Comparison of ENCODE assay signal across 9 cellular contexts in the genomic region with DNA sequence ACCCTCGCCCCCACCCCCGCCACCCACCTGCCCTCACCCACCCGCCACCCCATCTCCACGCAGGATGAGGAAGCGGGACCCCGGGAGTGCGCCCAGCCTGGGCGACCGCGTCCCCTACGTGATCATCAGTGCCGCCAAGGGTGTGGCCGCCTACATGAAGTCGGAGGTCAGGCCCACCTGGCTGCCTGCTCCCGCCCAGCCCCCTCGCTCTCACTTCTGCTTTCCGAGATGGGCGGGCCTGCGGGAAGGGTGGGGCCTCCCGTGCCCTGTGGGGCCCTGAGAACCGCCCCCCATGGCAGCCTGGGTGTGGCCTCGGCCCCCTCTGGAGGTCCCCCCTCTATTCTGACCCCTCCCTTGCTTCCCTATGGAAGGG. TPM values are rescaled to one million over a fixed set of nuclear protein-coding genes. Genes with fewer than 3 reads are reported as not detected.
DNase-seq lines count a peak whose midpoint lies in the region; ATAC-seq and TF ChIP-seq lines count a peak whose summit lies in the region.
"Had no signal": no experiment of that assay in that cellular context is flagged by ENCODE, and none has a peak within 500 bp of the region (broad histone marks: within the 10 kb centered on the region; RNA-seq: fewer than 3 reads in every experiment).

No MANE protein-coding gene starts in this region.

- H3K27ac ChIP-seq in effector memory CD4-positive, alpha-beta T cell (ENCODE audit: insufficient read depth, low read length, poor library complexity, severe bottlenecking) = no peak overlapping the region

- CTCF ChIA-PET in activated CD8-positive, alpha-beta T cell treated with anti-CD3 and anti-CD28 coated beads for 36 hours (lab: Charles Lee) = interaction anchor here (0.7 to 2.2 kb wide), 4 partner anchors 28 to 58 kb away, joined by 4 to 13 read pairs (median 5); partner anchors contain the start of gene POLD1

- peak overlapping the region; percentile 86 for H3K27ac Mint-ChIP-seq in dendritic cell treated with granulocyte-macrophage colony-stimulating factor and Interleukin-4, amounts not matched to agents 40 ng/mL and 50 ng/mL, for 4 days
- no peak overlapping the region for H3K27ac Mint-ChIP-seq in activated CD8-positive, alpha-beta T cell treated with anti-CD3 and anti-CD28 coated beads for 36 hours
- H3K27ac Mint-ChIP-seq: brain had no signal

- peaks cover 52% of the 10 kb centered on the region for H3K4me1 Mint-ChIP-seq in dendritic cell treated with granulocyte-macrophage colony-stimulating factor and Interleukin-4, amounts not matched to agents 40 ng/mL and 50 ng/mL, for 4 days (ENCODE audit: low read depth)
- peaks cover 17% of the 10 kb centered on the region for H3K4me1 Mint-ChIP-seq in activated CD8-positive, alpha-beta T cell treated with anti-CD3 and anti-CD28 coated beads for 36 hours (ENCODE audit: low read depth)

- H3K9me3 ChIP-seq in effector memory CD4-positive, alpha-beta T cell (ENCODE audit: control insufficient read depth, low read length) = no peaks in the 10 kb centered on the region

- DNase-seq in GM06990 (ENCODE audit: extremely low read depth, insufficient read length) (peak; percentile 92), NCI-H69 (lab: John Stamatoyannopoulos, UW) (no peak)
- DNase-seq in activated CD4-positive, alpha-beta T cell treated with anti-CD3 and anti-CD28 coated beads, Interleukin-2, amount 50 U/mL, for 1 hour = no peak
- no peak for DNase-seq in activated CD8-positive, alpha-beta T cell treated with anti-CD3 and anti-CD28 coated beads for 36 hours
- DNase-seq in effector memory CD4-positive, alpha-beta T cell = no peak

- peak; percentile 49 for ATAC-seq in GM21390 (IDR thresholded peaks at IDR 0.05; ENCODE audit: unreplicated experiment)
- peak; percentile 51 for ATAC-seq in HG03460 (IDR thresholded peaks at IDR 0.05; ENCODE audit: unreplicated experiment)
- ATAC-seq in activated CD8-positive, alpha-beta T cell treated with anti-CD3 and anti-CD28 coated beads for 36 hours = no peak

- peaks cover 1% of the 10 kb centered on the region; the same call in 1 of the 2 replicates for H3K36me3 ChIP-seq in GM06990 (ENCODE audit: control insufficient read depth, insufficient read depth, low read length)
- no peaks in the 10 kb centered on the region for H3K36me3 ChIP-seq in effector memory CD4-positive, alpha-beta T cell (ENCODE audit: control insufficient read depth, insufficient read depth, low read length)

- H3K4me1 ChIP-seq in effector memory CD4-positive, alpha-beta T cell (ENCODE audit: control insufficient read depth, insufficient read depth, low read length, poor library complexity, severe bottlenecking) = no peaks in the 10 kb centered on the region

- POLR2A ChIA-PET in activated CD8-positive, alpha-beta T cell treated with anti-CD3 and anti-CD28 coated beads for 36 hours (lab: Charles Lee) = interaction anchor here (0.9 to 1.5 kb wide), 3 partner anchors 10 to 45 kb away, joined by 3 to 5 read pairs (median 3); no protein-coding TSS in a partner anchor

- peak overlapping the region; percentile 45 for H3K4me3 ChIP-seq in GM06990 (replicated peaks; ENCODE audit: low read depth, low read length)
- H3K4me3 ChIP-seq in effector memory CD4-positive, alpha-beta T cell (ENCODE audit: insufficient read depth, low read depth, low read length, poor library complexity, severe bottlenecking) = no peak overlapping the region

- no peaks in the 10 kb centered on the region for H3K9me3 Mint-ChIP-seq in dendritic cell treated with granulocyte-macrophage colony-stimulating factor and Interleukin-4, amounts not matched to agents 40 ng/mL and 50 ng/mL, for 4 days
- H3K9me3 Mint-ChIP-seq in activated CD8-positive, alpha-beta T cell treated with anti-CD3 and anti-CD28 coated beads for 36 hours = no peaks in the 10 kb centered on the region

- peak overlapping the region; percentile 32 for H3K4me3 Mint-ChIP-seq in dendritic cell treated with granulocyte-macrophage colony-stimulating factor and Interleukin-4, amounts not matched to agents 40 ng/mL and 50 ng/mL, for 4 days
- H3K4me3 Mint-ChIP-seq in activated CD8-positive, alpha-beta T cell treated with anti-CD3 and anti-CD28 coated beads for 36 hours = no peak overlapping the region
- H3K4me3 Mint-ChIP-seq: brain had no signal

- intact Hi-C loops in dendritic cell treated with granulocyte-macrophage colony-stimulating factor and Interleukin-4, amounts not matched to agents 40 ng/mL and 50 ng/mL, for 4 days (cut with micrococcal nuclease) = loop anchor here (1.0 to 5.0 kb wide), 2 partner anchors 16 to 47 kb away; no protein-coding TSS in a partner anchor
- intact Hi-C loops in activated CD8-positive, alpha-beta T cell treated with anti-CD3 and anti-CD28 coated beads for 36 hours (cut with micrococcal nuclease) = loop anchor here (10.0 kb wide), 1 partner anchor 51 kb away; the partner anchor contains the start of gene NAPSA

- H3K27me3 Mint-ChIP-seq in dendritic cell treated with granulocyte-macrophage colony-stimulating factor and Interleukin-4, amounts not matched to agents 40 ng/mL and 50 ng/mL, for 4 days = peaks cover 27% of the 10 kb centered on the region
- peaks cover 15% of the 10 kb centered on the region for H3K27me3 Mint-ChIP-seq in activated CD8-positive, alpha-beta T cell treated with anti-CD3 and anti-CD28 coated beads for 36 hours

- no peaks in the 10 kb centered on the region for H3K27me3 ChIP-seq in GM06990 (replicated peaks; ENCODE audit: control insufficient read depth, insufficient read depth, low read length)
- H3K27me3 ChIP-seq in effector memory CD4-positive, alpha-beta T cell (replicated peaks; ENCODE audit: control insufficient read depth, insufficient read depth, low read length, poor library complexity, severe bottlenecking) = peaks cover 8% of the 10 kb centered on the region

- peaks cover 51% of the 10 kb centered on the region for H3K36me3 Mint-ChIP-seq in dendritic cell treated with granulocyte-macrophage colony-stimulating factor and Interleukin-4, amounts not matched to agents 40 ng/mL and 50 ng/mL, for 4 days (ENCODE audit: low read depth)
- peaks cover 21% of the 10 kb centered on the region for H3K36me3 Mint-ChIP-seq in activated CD8-positive, alpha-beta T cell treated with anti-CD3 and anti-CD28 coated beads for 36 hours (ENCODE audit: low read depth)

- no peak for TF ChIP-seq CTCF in GM06990 (IDR thresholded peaks at IDR 0.05; ENCODE audit: insufficient read depth, low read length, poor library complexity, severe bottlenecking)
- TF ChIP-seq CTCF in activated CD8-positive, alpha-beta T cell treated with anti-CD3 and anti-CD28 coated beads for 36 hours (IDR thresholded peaks at IDR 0.05) = no peak

RNA-seq across cellular contexts. Expression of gene SPIB, which starts 3.1 kb away (rescaled TPM):
- 1 to 10 TPM in 1 of 2 experiments, under 1 TPM in 1; 0.68 to 1.5 TPM for total RNA-seq in activated CD8-positive, alpha-beta T cell treated with anti-CD3 and anti-CD28 coated beads for 36 hours

RNA-seq across cellular contexts. Expression of gene MYBPC2, which starts 17.0 kb away (rescaled TPM):
- under 1 TPM; 0.11 to 0.59 TPM for total RNA-seq in activated CD8-positive, alpha-beta T cell treated with anti-CD3 and anti-CD28 coated beads for 36 hours

RNA-seq across cellular contexts. Expression of gene POLD1, which starts 31.5 kb away (rescaled TPM):
- total RNA-seq in activated CD8-positive, alpha-beta T cell treated with anti-CD3 and anti-CD28 coated beads for 36 hours = 100 to 1,000 TPM; 214 to 215 TPM

RNA-seq across cellular contexts. Expression of gene NR1H2, which starts 39.4 kb away (rescaled TPM):
- 10 to 100 TPM; 50.9 to 52.3 TPM for total RNA-seq in activated CD8-positive, alpha-beta T cell treated with anti-CD3 and anti-CD28 coated beads for 36 hours

RNA-seq across cellular contexts. Expression of gene NAPSA, which starts 50.2 kb away (rescaled TPM):
- total RNA-seq in activated CD8-positive, alpha-beta T cell treated with anti-CD3 and anti-CD28 coated beads for 36 hours = 10 to 100 TPM; 18.3 to 20.0 TPM
